Comparison of ENCODE assay signal across 11 cellular contexts in the genomic region with DNA sequence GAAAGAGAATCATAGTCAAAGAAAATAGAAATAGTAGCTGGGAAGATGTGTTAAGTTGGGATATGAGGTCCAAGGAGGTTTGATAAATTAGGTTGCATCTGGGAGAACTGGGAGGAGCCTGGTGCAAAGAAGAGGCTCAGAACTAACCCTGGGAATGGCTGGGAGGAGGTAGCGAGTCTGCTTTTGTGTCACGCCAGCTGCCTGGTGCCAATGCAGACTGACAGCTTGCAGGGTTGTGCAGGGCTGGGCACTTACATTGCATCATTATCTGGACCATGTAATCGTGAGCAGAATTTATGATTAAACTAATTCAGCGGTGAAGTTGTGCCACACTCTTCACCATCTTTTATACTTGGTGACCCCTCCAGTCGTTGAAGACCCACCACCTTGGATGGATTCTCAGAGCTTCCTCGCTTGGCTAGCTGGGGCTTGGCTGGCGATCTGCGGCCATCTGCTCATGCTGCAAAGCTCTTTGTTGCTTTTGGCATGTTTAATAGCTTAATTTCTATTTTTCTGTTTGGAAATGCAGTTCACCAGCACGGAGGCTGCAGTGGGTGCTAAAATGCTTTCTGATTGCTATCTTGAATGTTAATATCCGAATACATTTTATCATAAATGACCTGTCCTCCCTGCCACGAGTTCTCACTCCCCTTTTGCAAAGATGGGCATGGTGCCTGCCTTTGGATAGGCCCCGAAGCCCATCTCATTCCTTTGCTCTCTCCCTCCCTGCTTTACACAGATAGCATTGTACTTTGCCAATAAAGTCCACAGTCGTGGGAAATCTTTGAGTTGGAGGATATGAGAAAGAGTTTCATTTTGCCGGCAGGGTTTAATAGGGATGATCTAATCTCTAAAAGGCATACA.
DNase-seq lines count a peak whose midpoint lies in the region; ATAC-seq and TF ChIP-seq lines count a peak whose summit lies in the region.
"Had no signal": no experiment of that assay in that cellular context is flagged by ENCODE, and none has a peak within 500 bp of the region (broad histone marks: within the 10 kb centered on the region; RNA-seq: fewer than 3 reads in every experiment).

No MANE protein-coding gene starts in this region.

- no peak overlapping the region for H3K4me3 ChIP-seq in smooth muscle cell

- no peak for TF ChIP-seq CTCF in smooth muscle cell (IDR thresholded peaks at IDR 0.05; ENCODE audit: borderline replicate concordance, insufficient read depth, poor library complexity, severe bottlenecking)

- H2AFZ ChIP-seq in smooth muscle cell (ENCODE audit: low read depth), result no peak overlapping the region

- no peaks in the 10 kb centered on the region for H3K36me3 ChIP-seq in smooth muscle cell (ENCODE audit: low read depth)

- WGBS in smooth muscle cell (ENCODE audit: low lambda C conversion rate), result 81% methylated on average over 14 of the region's 14 CpGs

- DNase-seq in GM04504 (ENCODE audit: low read depth) (peak; percentile 40), RPMI7951 (ENCODE audit: low read depth) (peak; percentile 26), foreskin melanocyte (peak; percentile 89), smooth muscle cell (lab: John Stamatoyannopoulos, UW; ENCODE audit: unreplicated experiment) (no peak), COR-L47 (lab: John Stamatoyannopoulos, UW) (no peak)
- DNase-seq in activated CD4-positive, alpha-beta T cell treated with anti-CD3 and anti-CD28 coated beads for 4 hours, result no peak
- DNase-seq: activated CD4-positive, alpha-beta T cell treated with anti-CD3 and anti-CD28 coated beads, Interleukin-2, amount 50 U/mL, for 4 hours; activated gamma-delta T cell treated with Interleukin-2 at 50 U/mL for 16 hours; MV-4-11 had no signal

- peak overlapping the region; percentile 44 for H3K4me2 ChIP-seq in smooth muscle cell

- ATAC-seq in GM21723 (IDR thresholded peaks at IDR 0.05; ENCODE audit: unreplicated experiment) (no peak), HG03432 (IDR thresholded peaks at IDR 0.05; ENCODE audit: unreplicated experiment) (no peak)

- H3F3A ChIP-seq in smooth muscle cell (ENCODE audit: low read depth), result peaks cover 4% of the 10 kb centered on the region

- H4K20me1 ChIP-seq in smooth muscle cell (ENCODE audit: low read depth), result peaks cover 100% of the 10 kb centered on the region

- no peak overlapping the region for H3K9ac ChIP-seq in smooth muscle cell (ENCODE audit: low read depth)

- peaks cover 27% of the 10 kb centered on the region for H3K79me2 ChIP-seq in smooth muscle cell (ENCODE audit: low read depth)

- peaks cover 24% of the 10 kb centered on the region for H3K4me1 ChIP-seq in smooth muscle cell (ENCODE audit: low read depth)

- H3K27me3 ChIP-seq in smooth muscle cell (ENCODE audit: low read depth), result no peaks in the 10 kb centered on the region

- H3K9me3 ChIP-seq in smooth muscle cell (replicated peaks; ENCODE audit: low read depth), result no peaks in the 10 kb centered on the region

- no peak overlapping the region for H3K27ac ChIP-seq in smooth muscle cell (ENCODE audit: low read depth)

Comparison
In these comparisons a context has a peak if more than half of its experiments do, and no peak if none do; other contexts are left out.
1. DNase-seq: peak in GM04504 (single experiment), RPMI7951 (single experiment) and foreskin melanocyte (single experiment); none in smooth muscle cell (single experiment), activated CD4-positive, alpha-beta T cell treated with anti-CD3 and anti-CD28 coated beads for 4 hours (0 of 2) and COR-L47 (single experiment).